14 cellular contexts compared by ENCODE assay signal in the genomic region with DNA sequence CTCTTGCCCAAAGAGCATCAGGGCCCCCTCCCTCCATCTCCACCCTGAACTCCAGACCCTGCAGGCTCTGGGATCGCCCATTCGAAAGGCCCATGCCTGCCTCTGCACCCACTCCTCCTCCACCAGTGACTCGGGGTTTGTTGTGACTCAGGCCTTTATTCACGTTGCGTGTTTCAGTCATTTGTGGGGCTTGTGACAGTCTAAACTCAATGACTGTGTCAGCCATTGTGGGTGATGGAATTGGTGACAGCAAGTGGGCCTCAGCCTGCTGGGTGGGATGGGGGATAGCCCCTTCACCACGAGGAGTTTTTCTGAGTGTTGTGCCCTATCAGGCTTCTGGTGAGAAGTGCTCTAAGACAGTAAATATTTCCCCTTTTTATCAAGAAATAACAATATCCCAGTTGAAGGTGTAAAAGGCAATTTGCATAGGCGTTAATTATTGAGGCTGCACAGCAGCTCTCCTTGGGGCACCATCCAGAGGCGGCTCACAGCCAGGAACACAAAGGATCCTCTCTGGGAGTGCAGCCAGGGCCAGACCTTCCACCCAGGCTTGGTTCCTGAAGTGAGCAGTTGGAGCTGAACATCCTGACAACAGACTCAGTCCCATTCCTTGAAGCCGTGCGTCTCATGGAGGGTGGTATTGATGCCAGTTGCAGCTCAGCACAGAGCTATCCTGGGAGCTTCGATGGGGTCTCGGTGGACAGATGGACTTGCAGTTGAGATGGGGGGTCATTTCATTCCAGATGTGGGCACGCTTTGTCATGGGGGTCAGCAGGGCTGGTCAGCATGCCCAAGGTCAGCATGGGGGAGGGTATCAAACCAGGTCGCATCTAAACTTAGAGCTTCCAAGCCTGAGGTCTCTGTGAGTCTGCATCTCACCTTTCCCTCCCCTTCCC.
"Had no signal": no experiment of that assay in that cellular context is flagged by ENCODE, and none has a peak within 500 bp of the region (broad histone marks: within the 10 kb centered on the region; RNA-seq: fewer than 3 reads in every experiment).

No MANE protein-coding gene starts in this region.

- H3K4me3 Mint-ChIP-seq: activated T-helper 1 cell treated with anti-CD3 and anti-CD28 coated beads, Interleukin-12 subunit alpha, Interleukin-12 subunit beta, Interleukin-2, Interleukin-4 antibody, amounts not matched to agents 30 ng/mL and 10 ng/mL and 1 ng/mL, durations not matched to agents 14 hours and 24 hours and 36 hours; naive B cell; WTC11 had no signal

- DNase-seq: activated CD4-positive, alpha-beta T cell treated with anti-CD3 and anti-CD28 coated beads, Interleukin-2, amount 50 U/mL, for 1 hour; activated naive CD4-positive, alpha-beta T cell; aorta; dermis blood vessel endothelial cell; erythroblast; gastrocnemius medialis; left colon; naive B cell; right cardiac atrium; small intestine; SW 1271; thyroid gland had no signal

- H3K27ac Mint-ChIP-seq: activated T-helper 1 cell treated with anti-CD3 and anti-CD28 coated beads, Interleukin-12 subunit alpha, Interleukin-12 subunit beta, Interleukin-2, Interleukin-4 antibody, amounts not matched to agents 30 ng/mL and 10 ng/mL and 1 ng/mL, durations not matched to agents 14 hours and 24 hours and 36 hours; WTC11 had no signal

- H3K4me1 Mint-ChIP-seq: naive B cell had no signal

- H3K36me3 Mint-ChIP-seq: naive B cell, WTC11 had no signal

- ATAC-seq: gastrocnemius medialis, left colon, right cardiac atrium, WTC11 had no signal

- H3K9me3 Mint-ChIP-seq: activated T-helper 1 cell treated with anti-CD3 and anti-CD28 coated beads, Interleukin-12 subunit alpha, Interleukin-12 subunit beta, Interleukin-2, Interleukin-4 antibody, amounts not matched to agents 30 ng/mL and 10 ng/mL and 1 ng/mL, durations not matched to agents 14 hours and 24 hours and 36 hours; naive B cell had no signal
